ENCODE assay signal across 35 cellular contexts in genomic region chr3:129996073-129996472, GRCh38. TPM values are rescaled to one million over a fixed set of nuclear protein-coding genes. Genes with fewer than 3 reads are reported as not detected.
"Had no signal": no experiment of that assay in that cellular context is flagged by ENCODE, and none has a peak within 500 bp of the region (broad histone marks: within the 10 kb centered on the region; RNA-seq: fewer than 3 reads in every experiment).

No MANE protein-coding gene starts in this region.

- H3K36me3 Mint-ChIP-seq: activated CD4-positive, alpha-beta memory T cell treated with anti-CD3 and anti-CD28 coated beads for 36 hours; activated CD8-positive, alpha-beta memory T cell treated with anti-CD3 and anti-CD28 coated beads, Interleukin-2, amount 10 ng/mL, durations not matched to agents 7 days and 5 days; activated naive CD4-positive, alpha-beta T cell treated with anti-CD3 and anti-CD28 coated beads, Interleukin-2, amount 10 ng/mL, durations not matched to agents 7 days and 5 days; activated naive CD4-positive, alpha-beta T cell treated with anti-CD3 and anti-CD28 coated beads, Interleukin-2, amount 50 U/mL, for 24 hours; brain had no signal

- H3K4me3 ChIP-seq: ascending aorta, cardiac muscle cell had no signal

- H3K4me1 ChIP-seq: ascending aorta had no signal

- H3K27ac Mint-ChIP-seq: activated B cell treated with CpG ODN at 0.5 μM for 24 hours; activated CD4-positive, alpha-beta memory T cell treated with anti-CD3 and anti-CD28 coated beads for 36 hours; activated CD4-positive, alpha-beta T cell treated with anti-CD3 and anti-CD28 coated beads, Interleukin-2, amount 10 ng/mL, durations not matched to agents 24 days and 14 days; activated CD8-positive, alpha-beta memory T cell treated with anti-CD3 and anti-CD28 coated beads, Interleukin-2, amount 10 ng/mL, durations not matched to agents 7 days and 5 days; activated CD8-positive, alpha-beta T cell treated with anti-CD3 and anti-CD28 coated beads, Interleukin-2, amount 10 ng/mL, durations not matched to agents 7 days and 5 days; activated naive CD4-positive, alpha-beta T cell treated with anti-CD3 and anti-CD28 coated beads, Interleukin-2, amount 10 ng/mL, durations not matched to agents 7 days and 5 days; activated naive CD4-positive, alpha-beta T cell treated with anti-CD3 and anti-CD28 coated beads, Interleukin-2, amount 50 U/mL, for 24 hours; activated naive CD8-positive, alpha-beta T cell; activated naive CD8-positive, alpha-beta T cell treated with anti-CD3 and anti-CD28 coated beads, Interleukin-2, amount 50 U/mL, for 24 hours; activated T-cell treated with anti-CD3 and anti-CD28 coated beads, Interleukin-2, amount 50 U/mL, for 24 hours; activated T-helper 2 cell treated with anti-CD3 and anti-CD28 coated beads, Interferon-gamma antibody, Interleukin-2, Interleukin-4, amounts not matched to agents 10 μg/mL and 5 μg/mL and 100 μg/mL, durations not matched to agents 14 hours and 24 hours and 36 hours; brain; T-helper 1 cell treated with Interleukin-12 subunit alpha and Interleukin-12 subunit beta and Interleukin-4 antibody, amounts not matched to agents 30 μg/mL and 1 μg/mL, for 36 hours; T-helper 2 cell treated with Interferon-gamma antibody and Interleukin-4, amounts not matched to agents 5 μg/mL and 100 μg/mL, for 36 hours had no signal

- H3K27me3 ChIP-seq: ascending aorta had no signal

- DNase-seq: activated B cell treated with CpG ODN at 0.5 μM for 24 hours; activated CD4-positive, alpha-beta memory T cell treated with anti-CD3 and anti-CD28 coated beads for 36 hours; activated CD4-positive, alpha-beta T cell treated with anti-CD3 and anti-CD28 coated beads for 4 hours; activated CD4-positive, alpha-beta T cell treated with anti-CD3 and anti-CD28 coated beads, Interleukin-2, amount 10 ng/mL, durations not matched to agents 24 days and 14 days; activated CD4-positive, alpha-beta T cell treated with anti-CD3 and anti-CD28 coated beads, Interleukin-2, amount 50 U/mL, for 1 hour; activated CD4-positive, alpha-beta T cell treated with anti-CD3 and anti-CD28 coated beads, Interleukin-2, amount 50 U/mL, for 4 hours; activated CD4-positive, CD25-positive, alpha-beta regulatory T cell treated with anti-CD3 and anti-CD28 coated beads, Interleukin-2, amount 50 U/mL, for 72 hours; activated CD8-positive, alpha-beta memory T cell treated with anti-CD3 and anti-CD28 coated beads for 24 hours; activated CD8-positive, alpha-beta memory T cell treated with anti-CD3 and anti-CD28 coated beads, Interleukin-2, amount 10 ng/mL, durations not matched to agents 7 days and 5 days; activated CD8-positive, alpha-beta memory T cell treated with anti-CD3 and anti-CD28 coated beads, Interleukin-2, amount 50 U/mL, for 48 hours; activated CD8-positive, alpha-beta T cell treated with anti-CD3 and anti-CD28 coated beads, Interleukin-2, amount 10 ng/mL, durations not matched to agents 7 days and 5 days; activated effector memory CD4-positive, alpha-beta T cell treated with Interleukin-2 at 50 U/mL for 16 hours; activated gamma-delta T cell; activated naive CD4-positive, alpha-beta T cell treated with anti-CD3 and anti-CD28 coated beads, Interleukin-2, amount 10 ng/mL, durations not matched to agents 7 days and 5 days; activated naive CD4-positive, alpha-beta T cell treated with Interleukin-2 at 50 U/mL for 16 hours; activated naive CD8-positive, alpha-beta T cell treated with anti-CD3 and anti-CD28 coated beads, Interleukin-2, amount 50 U/mL, for 24 hours; activated T-cell treated with anti-CD3 and anti-CD28 coated beads, Interleukin-2, amount 50 U/mL, for 24 hours; activated T-cell treated with anti-CD3 and anti-CD28 coated beads, Interleukin-2, amount 50 U/mL, for 48 hours; amygdala; anterior cingulate cortex; central memory CD4-positive, alpha-beta T cell; SW 1271; T-helper 1 cell; T-helper 2 cell; T-helper 9 cell had no signal

- ATAC-seq: activated CD8-positive, alpha-beta memory T cell treated with anti-CD3 and anti-CD28 coated beads, Interleukin-2, amount 10 ng/mL, durations not matched to agents 7 days and 5 days; activated CD8-positive, alpha-beta T cell treated with anti-CD3 and anti-CD28 coated beads, Interleukin-2, amount 10 ng/mL, durations not matched to agents 7 days and 5 days; activated naive CD8-positive, alpha-beta T cell treated with anti-CD3 and anti-CD28 coated beads, Interleukin-2, amount 50 U/mL, for 24 hours had no signal

- H3K4me3 Mint-ChIP-seq: activated B cell treated with CpG ODN at 0.5 μM for 24 hours; activated CD4-positive, alpha-beta memory T cell treated with anti-CD3 and anti-CD28 coated beads for 36 hours; activated CD4-positive, alpha-beta T cell treated with anti-CD3 and anti-CD28 coated beads, Interleukin-2, amount 10 ng/mL, durations not matched to agents 24 days and 14 days; activated CD8-positive, alpha-beta memory T cell treated with anti-CD3 and anti-CD28 coated beads, Interleukin-2, amount 10 ng/mL, durations not matched to agents 7 days and 5 days; activated CD8-positive, alpha-beta T cell treated with anti-CD3 and anti-CD28 coated beads, Interleukin-2, amount 10 ng/mL, durations not matched to agents 7 days and 5 days; activated naive CD4-positive, alpha-beta T cell treated with anti-CD3 and anti-CD28 coated beads, Interleukin-2, amount 10 ng/mL, durations not matched to agents 7 days and 5 days; activated naive CD4-positive, alpha-beta T cell treated with anti-CD3 and anti-CD28 coated beads, Interleukin-2, amount 50 U/mL, for 24 hours; activated naive CD8-positive, alpha-beta T cell; activated naive CD8-positive, alpha-beta T cell treated with anti-CD3 and anti-CD28 coated beads, Interleukin-2, amount 50 U/mL, for 24 hours; activated T-cell treated with anti-CD3 and anti-CD28 coated beads, Interleukin-2, amount 50 U/mL, for 24 hours; brain; T-helper 1 cell treated with Interleukin-12 subunit alpha and Interleukin-12 subunit beta and Interleukin-4 antibody, amounts not matched to agents 30 μg/mL and 1 μg/mL, for 36 hours; T-helper 2 cell treated with Interferon-gamma antibody and Interleukin-4, amounts not matched to agents 5 μg/mL and 100 μg/mL, for 36 hours had no signal

- H3K9me3 Mint-ChIP-seq: activated CD4-positive, alpha-beta T cell treated with anti-CD3 and anti-CD28 coated beads, Interleukin-2, amount 10 ng/mL, durations not matched to agents 24 days and 14 days; activated naive CD4-positive, alpha-beta T cell treated with anti-CD3 and anti-CD28 coated beads, Interleukin-2, amount 10 ng/mL, durations not matched to agents 7 days and 5 days; activated naive CD4-positive, alpha-beta T cell treated with anti-CD3 and anti-CD28 coated beads, Interleukin-2, amount 50 U/mL, for 24 hours; activated naive CD8-positive, alpha-beta T cell treated with anti-CD3 and anti-CD28 coated beads, Interleukin-2, amount 50 U/mL, for 24 hours; activated T-cell treated with anti-CD3 and anti-CD28 coated beads, Interleukin-2, amount 50 U/mL, for 24 hours; activated T-helper 2 cell treated with anti-CD3 and anti-CD28 coated beads, Interferon-gamma antibody, Interleukin-2, Interleukin-4, amounts not matched to agents 10 μg/mL and 5 μg/mL and 100 μg/mL, durations not matched to agents 14 hours and 24 hours and 36 hours; T-helper 1 cell treated with Interleukin-12 subunit alpha and Interleukin-12 subunit beta and Interleukin-4 antibody, amounts not matched to agents 30 μg/mL and 1 μg/mL, for 36 hours; T-helper 2 cell treated with Interferon-gamma antibody and Interleukin-4, amounts not matched to agents 5 μg/mL and 100 μg/mL, for 36 hours had no signal

- H3K36me3 ChIP-seq: ascending aorta, cardiac muscle cell had no signal

- H3K9me3 ChIP-seq: ascending aorta had no signal

- H3K27ac ChIP-seq: ascending aorta, cardiac muscle cell, VCaP had no signal

- H3K4me1 Mint-ChIP-seq: activated B cell treated with CpG ODN at 0.5 μM for 24 hours; activated CD4-positive, alpha-beta T cell treated with anti-CD3 and anti-CD28 coated beads, Interleukin-2, amount 10 ng/mL, durations not matched to agents 24 days and 14 days; activated CD8-positive, alpha-beta memory T cell treated with anti-CD3 and anti-CD28 coated beads, Interleukin-2, amount 10 ng/mL, durations not matched to agents 7 days and 5 days; activated naive CD4-positive, alpha-beta T cell treated with anti-CD3 and anti-CD28 coated beads, Interleukin-2, amount 10 ng/mL, durations not matched to agents 7 days and 5 days; activated naive CD4-positive, alpha-beta T cell treated with anti-CD3 and anti-CD28 coated beads, Interleukin-2, amount 50 U/mL, for 24 hours; activated naive CD8-positive, alpha-beta T cell treated with anti-CD3 and anti-CD28 coated beads, Interleukin-2, amount 50 U/mL, for 24 hours had no signal

RNA-seq across cellular contexts. Expression of gene TRH, which starts 21.6 kb away (rescaled TPM):
- total RNA-seq: activated B cell treated with CpG ODN at 0.5 μM for 24 hours; activated CD4-positive, alpha-beta memory T cell treated with anti-CD3 and anti-CD28 coated beads for 36 hours; activated CD4-positive, alpha-beta T cell treated with anti-CD3 and anti-CD28 coated beads, Interleukin-2, amount 10 ng/mL, durations not matched to agents 24 days and 14 days; activated CD8-positive, alpha-beta memory T cell treated with anti-CD3 and anti-CD28 coated beads, Interleukin-2, amount 10 ng/mL, durations not matched to agents 7 days and 5 days; activated CD8-positive, alpha-beta T cell treated with anti-CD3 and anti-CD28 coated beads, Interleukin-2, amount 10 ng/mL, durations not matched to agents 7 days and 5 days; activated T-helper 2 cell treated with anti-CD3 and anti-CD28 coated beads, Interferon-gamma antibody, Interleukin-2, Interleukin-4, amounts not matched to agents 10 μg/mL and 5 μg/mL and 100 μg/mL, durations not matched to agents 14 hours and 24 hours and 36 hours; ascending aorta; bronchial epithelial cell had no signal
